In genomic region chr1:116373451-116374339, GRCh38 we compare ENCODE assay signal across 1 cellular context.
A peak's percentile ranks its signal among the peaks of the same experiment; 100 is the strongest.
TF ChIP-seq lines count a peak whose summit lies in the region.

No MANE protein-coding gene starts in this region.

TF ChIP-seq in K562, 482 proteins besides CTCF, POLR2A, EP300 and RAD21 (continued from another document and continues in another):
- TF ChIP-seq, protein P1, sequence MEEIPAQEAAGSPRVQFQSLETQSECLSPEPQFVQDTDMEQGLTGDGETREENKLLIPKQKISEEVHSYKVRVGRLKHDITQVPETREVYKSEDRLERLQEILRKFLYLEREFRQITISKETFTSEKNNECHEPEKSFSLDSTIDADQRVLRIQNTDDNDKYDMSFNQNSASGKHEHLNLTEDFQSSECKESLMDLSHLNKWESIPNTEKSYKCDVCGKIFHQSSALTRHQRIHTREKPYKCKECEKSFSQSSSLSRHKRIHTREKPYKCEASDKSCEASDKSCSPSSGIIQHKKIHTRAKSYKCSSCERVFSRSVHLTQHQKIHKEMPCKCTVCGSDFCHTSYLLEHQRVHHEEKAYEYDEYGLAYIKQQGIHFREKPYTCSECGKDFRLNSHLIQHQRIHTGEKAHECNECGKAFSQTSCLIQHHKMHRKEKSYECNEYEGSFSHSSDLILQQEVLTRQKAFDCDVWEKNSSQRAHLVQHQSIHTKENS (CRISPR knock-in tag; IDR thresholded peaks at IDR 0.05): no peak
- TF ChIP-seq GABPB1 (CRISPR knock-in tag; IDR thresholded peaks at IDR 0.05) (peak; percentile 43; the same call in 1 of the 2 replicates), BMI1 (IDR thresholded peaks at IDR 0.05; ENCODE audit: low read length) (no peak), TAF1 (IDR thresholded peaks at IDR 0.05; ENCODE audit: control insufficient read depth, extremely low read depth, insufficient read depth, low read length, severe bottlenecking) (peak; percentile 33), RCOR1 (IDR thresholded peaks at IDR 0.05; ENCODE audit: borderline replicate concordance in 1 of 2, low read depth in 2 of 2, low read length in 2 of 2) (no peak), NUFIP1 (IDR thresholded peaks at IDR 0.05; ENCODE audit: partially characterized antibody) (no peak), SP1 (CRISPR knock-in tag; IDR thresholded peaks at IDR 0.05) (no peak), RBFOX2 (IDR thresholded peaks at IDR 0.05; ENCODE audit: low read depth, low read length) (peak; percentile 88), FOXA3 (CRISPR knock-in tag; conservative IDR thresholded peaks at IDR 0.05 in 1 of 2, IDR thresholded peaks at IDR 0.05 in 1 of 2) (no peak), ELK1 (CRISPR knock-in tag; IDR thresholded peaks at IDR 0.05) (no peak), RAD51 (IDR thresholded peaks at IDR 0.05; ENCODE audit: borderline replicate concordance, low read depth) (0 out of 2 replicates have a peak, but pooled peaks have one; percentile 7), RBM22 (IDR thresholded peaks at IDR 0.05; ENCODE audit: low read depth, low read length, poor library complexity, severe bottlenecking) (peak; percentile 68), ADNP (tag; IDR thresholded peaks at IDR 0.05) (no peak), RUNX1 (IDR thresholded peaks at IDR 0.05; ENCODE audit: low read depth) (no peak), CBX1 (IDR thresholded peaks at IDR 0.05; ENCODE audit: low read depth) (no peak), ZC3H8 (IDR thresholded peaks at IDR 0.05) (no peak), ARID4B (CRISPR knock-in tag; IDR thresholded peaks at IDR 0.05) (peak; percentile 27; the same call in 1 of the 2 replicates), E2F6 (IDR thresholded peaks at IDR 0.05; ENCODE audit: borderline replicate concordance in 1 of 2, extremely low read depth in 1 of 2, insufficient read depth in 1 of 2, insufficient read length in 1 of 2, low read depth in 1 of 2, low read length in 1 of 2, poor library complexity in 1 of 2, severe bottlenecking in 1 of 2) (peak; percentile 42 to 89), ZNF277 (CRISPR knock-in tag; IDR thresholded peaks at IDR 0.05; ENCODE audit: borderline replicate concordance) (no peak)
- TF ChIP-seq, protein P2, sequence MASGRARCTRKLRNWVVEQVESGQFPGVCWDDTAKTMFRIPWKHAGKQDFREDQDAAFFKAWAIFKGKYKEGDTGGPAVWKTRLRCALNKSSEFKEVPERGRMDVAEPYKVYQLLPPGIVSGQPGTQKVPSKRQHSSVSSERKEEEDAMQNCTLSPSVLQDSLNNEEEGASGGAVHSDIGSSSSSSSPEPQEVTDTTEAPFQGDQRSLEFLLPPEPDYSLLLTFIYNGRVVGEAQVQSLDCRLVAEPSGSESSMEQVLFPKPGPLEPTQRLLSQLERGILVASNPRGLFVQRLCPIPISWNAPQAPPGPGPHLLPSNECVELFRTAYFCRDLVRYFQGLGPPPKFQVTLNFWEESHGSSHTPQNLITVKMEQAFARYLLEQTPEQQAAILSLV (tag; IDR thresholded peaks at IDR 0.05): no peak
- TF ChIP-seq, protein P3, sequence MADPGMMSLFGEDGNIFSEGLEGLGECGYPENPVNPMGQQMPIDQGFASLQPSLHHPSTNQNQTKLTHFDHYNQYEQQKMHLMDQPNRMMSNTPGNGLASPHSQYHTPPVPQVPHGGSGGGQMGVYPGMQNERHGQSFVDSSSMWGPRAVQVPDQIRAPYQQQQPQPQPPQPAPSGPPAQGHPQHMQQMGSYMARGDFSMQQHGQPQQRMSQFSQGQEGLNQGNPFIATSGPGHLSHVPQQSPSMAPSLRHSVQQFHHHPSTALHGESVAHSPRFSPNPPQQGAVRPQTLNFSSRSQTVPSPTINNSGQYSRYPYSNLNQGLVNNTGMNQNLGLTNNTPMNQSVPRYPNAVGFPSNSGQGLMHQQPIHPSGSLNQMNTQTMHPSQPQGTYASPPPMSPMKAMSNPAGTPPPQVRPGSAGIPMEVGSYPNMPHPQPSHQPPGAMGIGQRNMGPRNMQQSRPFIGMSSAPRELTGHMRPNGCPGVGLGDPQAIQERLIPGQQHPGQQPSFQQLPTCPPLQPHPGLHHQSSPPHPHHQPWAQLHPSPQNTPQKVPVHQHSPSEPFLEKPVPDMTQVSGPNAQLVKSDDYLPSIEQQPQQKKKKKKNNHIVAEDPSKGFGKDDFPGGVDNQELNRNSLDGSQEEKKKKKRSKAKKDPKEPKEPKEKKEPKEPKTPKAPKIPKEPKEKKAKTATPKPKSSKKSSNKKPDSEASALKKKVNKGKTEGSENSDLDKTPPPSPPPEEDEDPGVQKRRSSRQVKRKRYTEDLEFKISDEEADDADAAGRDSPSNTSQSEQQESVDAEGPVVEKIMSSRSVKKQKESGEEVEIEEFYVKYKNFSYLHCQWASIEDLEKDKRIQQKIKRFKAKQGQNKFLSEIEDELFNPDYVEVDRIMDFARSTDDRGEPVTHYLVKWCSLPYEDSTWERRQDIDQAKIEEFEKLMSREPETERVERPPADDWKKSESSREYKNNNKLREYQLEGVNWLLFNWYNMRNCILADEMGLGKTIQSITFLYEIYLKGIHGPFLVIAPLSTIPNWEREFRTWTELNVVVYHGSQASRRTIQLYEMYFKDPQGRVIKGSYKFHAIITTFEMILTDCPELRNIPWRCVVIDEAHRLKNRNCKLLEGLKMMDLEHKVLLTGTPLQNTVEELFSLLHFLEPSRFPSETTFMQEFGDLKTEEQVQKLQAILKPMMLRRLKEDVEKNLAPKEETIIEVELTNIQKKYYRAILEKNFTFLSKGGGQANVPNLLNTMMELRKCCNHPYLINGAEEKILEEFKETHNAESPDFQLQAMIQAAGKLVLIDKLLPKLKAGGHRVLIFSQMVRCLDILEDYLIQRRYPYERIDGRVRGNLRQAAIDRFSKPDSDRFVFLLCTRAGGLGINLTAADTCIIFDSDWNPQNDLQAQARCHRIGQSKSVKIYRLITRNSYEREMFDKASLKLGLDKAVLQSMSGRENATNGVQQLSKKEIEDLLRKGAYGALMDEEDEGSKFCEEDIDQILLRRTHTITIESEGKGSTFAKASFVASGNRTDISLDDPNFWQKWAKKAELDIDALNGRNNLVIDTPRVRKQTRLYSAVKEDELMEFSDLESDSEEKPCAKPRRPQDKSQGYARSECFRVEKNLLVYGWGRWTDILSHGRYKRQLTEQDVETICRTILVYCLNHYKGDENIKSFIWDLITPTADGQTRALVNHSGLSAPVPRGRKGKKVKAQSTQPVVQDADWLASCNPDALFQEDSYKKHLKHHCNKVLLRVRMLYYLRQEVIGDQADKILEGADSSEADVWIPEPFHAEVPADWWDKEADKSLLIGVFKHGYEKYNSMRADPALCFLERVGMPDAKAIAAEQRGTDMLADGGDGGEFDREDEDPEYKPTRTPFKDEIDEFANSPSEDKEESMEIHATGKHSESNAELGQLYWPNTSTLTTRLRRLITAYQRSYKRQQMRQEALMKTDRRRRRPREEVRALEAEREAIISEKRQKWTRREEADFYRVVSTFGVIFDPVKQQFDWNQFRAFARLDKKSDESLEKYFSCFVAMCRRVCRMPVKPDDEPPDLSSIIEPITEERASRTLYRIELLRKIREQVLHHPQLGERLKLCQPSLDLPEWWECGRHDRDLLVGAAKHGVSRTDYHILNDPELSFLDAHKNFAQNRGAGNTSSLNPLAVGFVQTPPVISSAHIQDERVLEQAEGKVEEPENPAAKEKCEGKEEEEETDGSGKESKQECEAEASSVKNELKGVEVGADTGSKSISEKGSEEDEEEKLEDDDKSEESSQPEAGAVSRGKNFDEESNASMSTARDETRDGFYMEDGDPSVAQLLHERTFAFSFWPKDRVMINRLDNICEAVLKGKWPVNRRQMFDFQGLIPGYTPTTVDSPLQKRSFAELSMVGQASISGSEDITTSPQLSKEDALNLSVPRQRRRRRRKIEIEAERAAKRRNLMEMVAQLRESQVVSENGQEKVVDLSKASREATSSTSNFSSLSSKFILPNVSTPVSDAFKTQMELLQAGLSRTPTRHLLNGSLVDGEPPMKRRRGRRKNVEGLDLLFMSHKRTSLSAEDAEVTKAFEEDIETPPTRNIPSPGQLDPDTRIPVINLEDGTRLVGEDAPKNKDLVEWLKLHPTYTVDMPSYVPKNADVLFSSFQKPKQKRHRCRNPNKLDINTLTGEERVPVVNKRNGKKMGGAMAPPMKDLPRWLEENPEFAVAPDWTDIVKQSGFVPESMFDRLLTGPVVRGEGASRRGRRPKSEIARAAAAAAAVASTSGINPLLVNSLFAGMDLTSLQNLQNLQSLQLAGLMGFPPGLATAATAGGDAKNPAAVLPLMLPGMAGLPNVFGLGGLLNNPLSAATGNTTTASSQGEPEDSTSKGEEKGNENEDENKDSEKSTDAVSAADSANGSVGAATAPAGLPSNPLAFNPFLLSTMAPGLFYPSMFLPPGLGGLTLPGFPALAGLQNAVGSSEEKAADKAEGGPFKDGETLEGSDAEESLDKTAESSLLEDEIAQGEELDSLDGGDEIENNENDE (IDR thresholded peaks at IDR 0.05; ENCODE audit: low read depth, low read length): no peak
- TF ChIP-seq, protein P4, sequence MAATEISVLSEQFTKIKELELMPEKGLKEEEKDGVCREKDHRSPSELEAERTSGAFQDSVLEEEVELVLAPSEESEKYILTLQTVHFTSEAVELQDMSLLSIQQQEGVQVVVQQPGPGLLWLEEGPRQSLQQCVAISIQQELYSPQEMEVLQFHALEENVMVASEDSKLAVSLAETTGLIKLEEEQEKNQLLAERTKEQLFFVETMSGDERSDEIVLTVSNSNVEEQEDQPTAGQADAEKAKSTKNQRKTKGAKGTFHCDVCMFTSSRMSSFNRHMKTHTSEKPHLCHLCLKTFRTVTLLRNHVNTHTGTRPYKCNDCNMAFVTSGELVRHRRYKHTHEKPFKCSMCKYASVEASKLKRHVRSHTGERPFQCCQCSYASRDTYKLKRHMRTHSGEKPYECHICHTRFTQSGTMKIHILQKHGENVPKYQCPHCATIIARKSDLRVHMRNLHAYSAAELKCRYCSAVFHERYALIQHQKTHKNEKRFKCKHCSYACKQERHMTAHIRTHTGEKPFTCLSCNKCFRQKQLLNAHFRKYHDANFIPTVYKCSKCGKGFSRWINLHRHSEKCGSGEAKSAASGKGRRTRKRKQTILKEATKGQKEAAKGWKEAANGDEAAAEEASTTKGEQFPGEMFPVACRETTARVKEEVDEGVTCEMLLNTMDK (IDR thresholded peaks at IDR 0.05; ENCODE audit: borderline replicate concordance, insufficient read depth, low read depth, low read length, poor library complexity, severe bottlenecking): no peak
- TF ChIP-seq, protein P5, sequence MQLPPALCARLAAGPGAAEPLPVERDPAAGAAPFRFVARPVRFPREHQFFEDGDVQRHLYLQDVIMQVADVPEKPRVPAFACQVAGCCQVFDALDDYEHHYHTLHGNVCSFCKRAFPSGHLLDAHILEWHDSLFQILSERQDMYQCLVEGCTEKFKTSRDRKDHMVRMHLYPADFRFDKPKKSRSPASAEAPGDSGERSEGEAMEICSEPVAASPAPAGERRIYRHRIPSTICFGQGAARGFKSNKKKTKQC (CRISPR knock-in tag; IDR thresholded peaks at IDR 0.05): 0 out of 2 replicates have a peak, but pooled peaks have one; percentile 19
